1 cellular context compared by ENCODE assay signal in the genomic region with DNA sequence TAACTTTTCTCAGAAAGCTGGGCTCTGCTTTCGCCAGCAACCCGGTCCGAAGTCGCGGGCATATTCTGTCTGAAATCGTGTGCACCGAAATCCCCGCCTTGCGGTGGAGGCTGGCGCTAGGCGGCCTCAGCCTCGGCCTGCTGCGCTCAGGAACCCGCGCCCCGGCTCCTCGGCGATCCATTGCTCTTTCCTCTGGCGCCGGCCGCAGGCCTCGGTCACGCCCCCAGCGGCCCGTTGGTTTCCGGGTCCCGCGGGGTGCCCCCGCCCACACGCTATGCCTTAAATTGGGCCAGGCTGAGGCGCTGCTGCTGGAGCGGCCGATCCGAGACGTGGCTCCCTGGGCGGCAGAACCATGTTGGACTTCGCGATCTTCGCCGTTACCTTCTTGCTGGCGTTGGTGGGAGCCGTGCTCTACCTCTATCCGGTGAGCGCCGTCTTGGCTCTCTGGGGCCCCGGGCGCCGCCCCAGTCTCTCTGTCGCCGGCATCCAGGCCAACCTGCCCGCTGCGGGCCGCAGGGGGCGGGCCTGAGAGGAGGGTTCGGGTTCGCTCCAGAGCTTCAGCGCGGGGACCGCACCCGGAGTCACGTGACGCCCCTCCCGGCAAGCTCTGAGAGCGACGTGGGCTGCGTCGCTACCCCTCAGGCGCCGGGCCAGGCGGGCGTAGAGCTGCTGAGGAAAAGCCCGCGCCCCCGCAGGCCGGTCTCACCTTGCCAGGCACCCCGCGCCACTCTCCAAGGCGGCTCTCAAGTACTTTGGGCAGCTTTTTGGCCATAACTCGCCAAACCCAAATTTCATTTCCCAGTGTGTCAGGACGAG.
TF ChIP-seq lines count a peak whose summit lies in the region.

Gene CYP20A1 (plus strand): TSS at position 308 of the 816 bp plus-strand sequence. CDS start 45 bp downstream, at position 353.

TF ChIP-seq in K562, 482 proteins besides CTCF, POLR2A, EP300 and RAD21 (continued from another document and continues in another):
- TF ChIP-seq FOXA1 (IDR thresholded peaks at IDR 0.05; ENCODE audit: borderline replicate concordance) (no peak), ZFP1 (CRISPR knock-in tag; IDR thresholded peaks at IDR 0.05) (no peak), HMG20B (CRISPR knock-in tag; IDR thresholded peaks at IDR 0.05) (no peak), ARID2 (IDR thresholded peaks at IDR 0.05) (no peak), CBFA2T3 (IDR thresholded peaks at IDR 0.05) (no peak), ERF (CRISPR knock-in tag; IDR thresholded peaks at IDR 0.05) (no peak), IRF2 (CRISPR knock-in tag; IDR thresholded peaks at IDR 0.05) (no peak), ZNF23 (CRISPR knock-in tag; IDR thresholded peaks at IDR 0.05) (no peak), PYGO2 (tag; IDR thresholded peaks at IDR 0.05) (no peak), ZNF408 (CRISPR knock-in tag; IDR thresholded peaks at IDR 0.05; ENCODE audit: low read depth) (no peak), PREB (CRISPR knock-in tag; IDR thresholded peaks at IDR 0.05) (no peak; the same call in 1 of the 2 replicates), CREB3L1 (IDR thresholded peaks at IDR 0.05; ENCODE audit: borderline replicate concordance, low read depth) (peak; percentile 98), ZNF224 (CRISPR knock-in tag; IDR thresholded peaks at IDR 0.05) (no peak), ZBTB17 (CRISPR knock-in tag; IDR thresholded peaks at IDR 0.05) (peak; percentile 100), ZNF124 (CRISPR knock-in tag; IDR thresholded peaks at IDR 0.05) (no peak), ZBTB9 (CRISPR knock-in tag; IDR thresholded peaks at IDR 0.05) (peak; percentile 50; the same call in 1 of the 2 replicates), HDAC6 (IDR thresholded peaks at IDR 0.05; ENCODE audit: low read depth, low read length) (no peak), SMARCB1 (IDR thresholded peaks at IDR 0.05; ENCODE audit: insufficient read length, low read depth) (no peak), USF1 (CRISPR knock-in tag; IDR thresholded peaks at IDR 0.05) (peak; percentile 96), EWSR1 (IDR thresholded peaks at IDR 0.05; ENCODE audit: borderline replicate concordance, low read depth, partially characterized antibody) (no peak), BRF1 (IDR thresholded peaks at IDR 0.05; ENCODE audit: borderline replicate concordance, extremely low read depth, insufficient read length) (no peak), SOX6 (IDR thresholded peaks at IDR 0.05) (peak; percentile 65; the same call in 1 of the 2 replicates), SNIP1 (IDR thresholded peaks at IDR 0.05; ENCODE audit: low read depth) (peak; percentile 70; the same call in 1 of the 2 replicates), SRSF3 (IDR thresholded peaks at IDR 0.05; ENCODE audit: insufficient read depth, low read length) (no peak), VEZF1 (CRISPR knock-in tag; IDR thresholded peaks at IDR 0.05) (peak; percentile 89), MEIS2 (IDR thresholded peaks at IDR 0.05; ENCODE audit: partially characterized antibody) (no peak), CCNT2 (IDR thresholded peaks at IDR 0.05; ENCODE audit: borderline replicate concordance, extremely low read depth, insufficient read length, low read depth, low read length) (peak; percentile 32), TAF1 (IDR thresholded peaks at IDR 0.05; ENCODE audit: control insufficient read depth, extremely low read depth, insufficient read depth, low read length, severe bottlenecking) (peak; percentile 54), STAT5B (CRISPR knock-in tag; IDR thresholded peaks at IDR 0.05) (no peak), LEF1 (IDR thresholded peaks at IDR 0.05) (no peak), ELF1 (tag; IDR thresholded peaks at IDR 0.05) (peak; percentile 92), KDM1A (IDR thresholded peaks at IDR 0.05) (no peak), HEY1 (CRISPR knock-in tag; IDR thresholded peaks at IDR 0.05; ENCODE audit: borderline replicate concordance) (no peak), E2F6 (IDR thresholded peaks at IDR 0.05; ENCODE audit: borderline replicate concordance in 1 of 2, extremely low read depth in 1 of 2, insufficient read depth in 1 of 2, insufficient read length in 1 of 2, low read depth in 1 of 2, low read length in 1 of 2, poor library complexity in 1 of 2, severe bottlenecking in 1 of 2) (peak; percentile 49 to 82), TFAM (CRISPR knock-in tag; conservative IDR thresholded peaks at IDR 0.05) (no peak), MAZ (CRISPR knock-in tag; conservative IDR thresholded peaks at IDR 0.05 in 1 of 2, IDR thresholded peaks at IDR 0.05 in 1 of 2) (peak; percentile 81 to 93), MCM2 (IDR thresholded peaks at IDR 0.05; ENCODE audit: low read depth) (no peak), NR4A1 (CRISPR knock-in tag; IDR thresholded peaks at IDR 0.05) (no peak), NR4A1 (tag; IDR thresholded peaks at IDR 0.05) (0 out of 2 replicates have a peak, but pooled peaks have one; percentile 51), ETV6 (IDR thresholded peaks at IDR 0.05; ENCODE audit: borderline replicate concordance in 1 of 2, low read depth in 2 of 2, low read length in 1 of 2) (no peak), ETV6 (CRISPR knock-in tag; IDR thresholded peaks at IDR 0.05; ENCODE audit: borderline replicate concordance) (no peak), ZNF347 (CRISPR knock-in tag; IDR thresholded peaks at IDR 0.05; ENCODE audit: low read depth) (no peak), CBX3 (IDR thresholded peaks at IDR 0.05; ENCODE audit: borderline replicate concordance in 1 of 2, low read length in 2 of 2) (peak in 1 of 2 experiments; percentile 53; a peak in 2 of 3 replicates), MXI1 (IDR thresholded peaks at IDR 0.05; ENCODE audit: low read depth, low read length) (no peak), ZNF583 (CRISPR knock-in tag; IDR thresholded peaks at IDR 0.05) (no peak), YBX1 (IDR thresholded peaks at IDR 0.05) (no peak), CEBPG (CRISPR knock-in tag; IDR thresholded peaks at IDR 0.05) (no peak), CEBPG (tag; conservative IDR thresholded peaks at IDR 0.05 in 1 of 2, IDR thresholded peaks at IDR 0.05 in 1 of 2) (no peak), NUFIP1 (IDR thresholded peaks at IDR 0.05; ENCODE audit: partially characterized antibody) (no peak), ATF7 (IDR thresholded peaks at IDR 0.05) (peak; percentile 71), TCF7L2 (IDR thresholded peaks at IDR 0.05; ENCODE audit: low read depth, low read length) (no peak), ZNF76 (CRISPR knock-in tag; IDR thresholded peaks at IDR 0.05; ENCODE audit: borderline replicate concordance) (no peak), PHF8 (IDR thresholded peaks at IDR 0.05; ENCODE audit: borderline replicate concordance, low read length) (peak; percentile 94), HDAC1 (IDR thresholded peaks at IDR 0.05) (peak in 1 of 2 experiments; percentile 57; a peak in 1 of 4 replicates), RBM34 (IDR thresholded peaks at IDR 0.05; ENCODE audit: borderline replicate concordance, insufficient read depth, low read length) (no peak), MYC (IDR thresholded peaks at IDR 0.05; ENCODE audit: low read depth, low read length) (peak; percentile 86), MYC (CRISPR knock-in tag; IDR thresholded peaks at IDR 0.05; ENCODE audit: borderline replicate concordance, low read depth) (no peak), ZC3H4 (CRISPR knock-in tag; IDR thresholded peaks at IDR 0.05; ENCODE audit: borderline replicate concordance) (no peak), RFX7 (CRISPR knock-in tag; IDR thresholded peaks at IDR 0.05) (no peak), U2AF1 (optimal IDR thresholded peaks at IDR 0.05; ENCODE audit: low read depth, low read length) (peak; percentile 74)
- TF ChIP-seq, protein P1, sequence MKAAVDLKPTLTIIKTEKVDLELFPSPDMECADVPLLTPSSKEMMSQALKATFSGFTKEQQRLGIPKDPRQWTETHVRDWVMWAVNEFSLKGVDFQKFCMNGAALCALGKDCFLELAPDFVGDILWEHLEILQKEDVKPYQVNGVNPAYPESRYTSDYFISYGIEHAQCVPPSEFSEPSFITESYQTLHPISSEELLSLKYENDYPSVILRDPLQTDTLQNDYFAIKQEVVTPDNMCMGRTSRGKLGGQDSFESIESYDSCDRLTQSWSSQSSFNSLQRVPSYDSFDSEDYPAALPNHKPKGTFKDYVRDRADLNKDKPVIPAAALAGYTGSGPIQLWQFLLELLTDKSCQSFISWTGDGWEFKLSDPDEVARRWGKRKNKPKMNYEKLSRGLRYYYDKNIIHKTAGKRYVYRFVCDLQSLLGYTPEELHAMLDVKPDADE (conservative IDR thresholded peaks at IDR 0.05; ENCODE audit: control insufficient read depth, low read depth, low read length), result peak; percentile 57; the same call in 1 of the 2 replicates
- TF ChIP-seq, protein P2, sequence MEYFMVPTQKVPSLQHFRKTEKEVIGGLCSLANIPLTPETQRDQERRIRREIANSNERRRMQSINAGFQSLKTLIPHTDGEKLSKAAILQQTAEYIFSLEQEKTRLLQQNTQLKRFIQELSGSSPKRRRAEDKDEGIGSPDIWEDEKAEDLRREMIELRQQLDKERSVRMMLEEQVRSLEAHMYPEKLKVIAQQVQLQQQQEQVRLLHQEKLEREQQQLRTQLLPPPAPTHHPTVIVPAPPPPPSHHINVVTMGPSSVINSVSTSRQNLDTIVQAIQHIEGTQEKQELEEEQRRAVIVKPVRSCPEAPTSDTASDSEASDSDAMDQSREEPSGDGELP (CRISPR knock-in tag; IDR thresholded peaks at IDR 0.05; ENCODE audit: borderline replicate concordance), result peak; percentile 89
- TF ChIP-seq, protein P3, sequence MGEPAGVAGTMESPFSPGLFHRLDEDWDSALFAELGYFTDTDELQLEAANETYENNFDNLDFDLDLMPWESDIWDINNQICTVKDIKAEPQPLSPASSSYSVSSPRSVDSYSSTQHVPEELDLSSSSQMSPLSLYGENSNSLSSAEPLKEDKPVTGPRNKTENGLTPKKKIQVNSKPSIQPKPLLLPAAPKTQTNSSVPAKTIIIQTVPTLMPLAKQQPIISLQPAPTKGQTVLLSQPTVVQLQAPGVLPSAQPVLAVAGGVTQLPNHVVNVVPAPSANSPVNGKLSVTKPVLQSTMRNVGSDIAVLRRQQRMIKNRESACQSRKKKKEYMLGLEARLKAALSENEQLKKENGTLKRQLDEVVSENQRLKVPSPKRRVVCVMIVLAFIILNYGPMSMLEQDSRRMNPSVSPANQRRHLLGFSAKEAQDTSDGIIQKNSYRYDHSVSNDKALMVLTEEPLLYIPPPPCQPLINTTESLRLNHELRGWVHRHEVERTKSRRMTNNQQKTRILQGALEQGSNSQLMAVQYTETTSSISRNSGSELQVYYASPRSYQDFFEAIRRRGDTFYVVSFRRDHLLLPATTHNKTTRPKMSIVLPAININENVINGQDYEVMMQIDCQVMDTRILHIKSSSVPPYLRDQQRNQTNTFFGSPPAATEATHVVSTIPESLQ (CRISPR knock-in tag; IDR thresholded peaks at IDR 0.05), result no peak
- TF ChIP-seq, protein P4, sequence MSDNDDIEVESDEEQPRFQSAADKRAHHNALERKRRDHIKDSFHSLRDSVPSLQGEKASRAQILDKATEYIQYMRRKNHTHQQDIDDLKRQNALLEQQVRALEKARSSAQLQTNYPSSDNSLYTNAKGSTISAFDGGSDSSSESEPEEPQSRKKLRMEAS (CRISPR knock-in tag; IDR thresholded peaks at IDR 0.05), result peak; percentile 64
